ENCODE assay signal across 1 cellular context in the genomic region with DNA sequence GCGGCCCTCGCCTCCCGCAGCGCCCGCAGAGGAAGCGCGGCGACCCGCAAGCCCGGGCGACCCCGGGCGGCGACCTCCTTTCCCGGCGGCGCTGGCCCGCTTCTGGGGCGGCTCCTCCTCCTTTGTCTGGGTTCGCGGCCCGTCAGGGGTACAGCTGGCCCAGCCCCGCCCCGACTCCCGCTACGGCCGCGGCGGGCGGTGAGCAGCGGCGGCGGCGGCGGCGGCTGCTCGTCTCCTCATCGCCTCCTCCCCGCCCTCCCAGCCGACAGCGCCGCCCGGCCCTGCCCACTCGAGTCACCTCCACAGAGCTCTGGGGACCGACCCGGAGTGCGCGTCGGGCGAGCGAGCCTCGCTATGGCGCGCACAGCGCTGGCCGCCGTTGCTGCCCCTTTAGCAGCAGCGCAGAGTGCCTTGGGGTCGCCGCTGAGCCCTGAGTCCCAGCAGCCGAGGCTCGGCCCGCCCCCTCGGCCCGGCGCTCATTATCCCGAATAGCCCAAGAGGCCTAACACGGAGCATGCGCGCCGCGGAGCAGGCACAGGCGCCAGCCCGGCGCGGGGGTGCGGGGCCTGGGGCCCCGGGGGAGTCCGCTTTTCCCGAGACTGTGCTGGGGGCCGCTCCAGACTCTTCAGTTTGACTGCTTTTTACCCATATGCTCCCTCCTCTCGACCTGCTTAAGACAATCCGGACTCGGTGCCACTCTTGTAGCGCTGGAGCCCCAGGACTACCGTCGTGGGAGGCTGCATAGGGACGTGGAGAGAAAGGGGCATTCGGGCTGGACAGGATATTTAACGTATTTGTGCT.
A peak's percentile ranks its signal among the peaks of the same experiment; 100 is the strongest.
TF ChIP-seq lines count a peak whose summit lies in the region.

Gene SOS2 (minus strand): TSS at position 104 of the 801 bp plus-strand sequence. CDS start 295 bp downstream, outside the sequence.

TF ChIP-seq in HepG2, 621 proteins besides CTCF, POLR2A, EP300 and RAD21 (continued from another document and continues in another):
- TF ChIP-seq, protein P1, sequence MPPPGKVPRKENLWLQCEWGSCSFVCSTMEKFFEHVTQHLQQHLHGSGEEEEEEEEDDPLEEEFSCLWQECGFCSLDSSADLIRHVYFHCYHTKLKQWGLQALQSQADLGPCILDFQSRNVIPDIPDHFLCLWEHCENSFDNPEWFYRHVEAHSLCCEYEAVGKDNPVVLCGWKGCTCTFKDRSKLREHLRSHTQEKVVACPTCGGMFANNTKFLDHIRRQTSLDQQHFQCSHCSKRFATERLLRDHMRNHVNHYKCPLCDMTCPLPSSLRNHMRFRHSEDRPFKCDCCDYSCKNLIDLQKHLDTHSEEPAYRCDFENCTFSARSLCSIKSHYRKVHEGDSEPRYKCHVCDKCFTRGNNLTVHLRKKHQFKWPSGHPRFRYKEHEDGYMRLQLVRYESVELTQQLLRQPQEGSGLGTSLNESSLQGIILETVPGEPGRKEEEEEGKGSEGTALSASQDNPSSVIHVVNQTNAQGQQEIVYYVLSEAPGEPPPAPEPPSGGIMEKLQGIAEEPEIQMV (CRISPR knock-in tag; IDR thresholded peaks at IDR 0.05; ENCODE audit: low read depth): peak; percentile 86
- TF ChIP-seq TAF15 (IDR thresholded peaks at IDR 0.05; ENCODE audit: low read depth, low read length, poor library complexity, severe bottlenecking) (no peak), RELA (CRISPR knock-in tag; IDR thresholded peaks at IDR 0.05) (peak; percentile 72; the same call in 1 of the 2 replicates), ZNF180 (CRISPR knock-in tag; IDR thresholded peaks at IDR 0.05; ENCODE audit: borderline replicate concordance, low read depth) (no peak), MTF2 (CRISPR knock-in tag; IDR thresholded peaks at IDR 0.05; ENCODE audit: borderline replicate concordance) (no peak), RARA (CRISPR knock-in tag; IDR thresholded peaks at IDR 0.05) (peak; percentile 25; the same call in 1 of the 2 replicates), ZNF543 (CRISPR knock-in tag; IDR thresholded peaks at IDR 0.05) (peak; percentile 86; the same call in 1 of the 2 replicates), GLI4 (CRISPR knock-in tag; IDR thresholded peaks at IDR 0.05; ENCODE audit: borderline replicate concordance) (no peak; the same call in 1 of the 2 replicates), ZNF619 (CRISPR knock-in tag; IDR thresholded peaks at IDR 0.05) (no peak), NR3C1 (CRISPR knock-in tag; IDR thresholded peaks at IDR 0.05) (no peak), MED1 (CRISPR knock-in tag; IDR thresholded peaks at IDR 0.05) (peak; percentile 50; the same call in 1 of the 2 replicates), KAT7 (CRISPR knock-in tag; IDR thresholded peaks at IDR 0.05; ENCODE audit: borderline replicate concordance) (no peak), EEA1 (CRISPR knock-in tag; IDR thresholded peaks at IDR 0.05; ENCODE audit: borderline replicate concordance) (no peak), AGO2 (optimal IDR thresholded peaks at IDR 0.05; ENCODE audit: low read depth, low read length) (no peak), ZNF75D (CRISPR knock-in tag; IDR thresholded peaks at IDR 0.05; ENCODE audit: borderline replicate concordance) (no peak), PHF21A (CRISPR knock-in tag; IDR thresholded peaks at IDR 0.05) (peak; percentile 66), ARHGAP35 (CRISPR knock-in tag; IDR thresholded peaks at IDR 0.05; ENCODE audit: borderline replicate concordance) (no peak), ZNF496 (CRISPR knock-in tag; IDR thresholded peaks at IDR 0.05; ENCODE audit: insufficient replicate concordance) (no peak), ZNF263 (CRISPR knock-in tag; IDR thresholded peaks at IDR 0.05) (0 out of 2 replicates have a peak, but pooled peaks have one; percentile 26), ZKSCAN5 (CRISPR knock-in tag; IDR thresholded peaks at IDR 0.05) (no peak), RBFOX2 (IDR thresholded peaks at IDR 0.05; ENCODE audit: low read depth, low read length) (peak; percentile 90), MLLT10 (CRISPR knock-in tag; IDR thresholded peaks at IDR 0.05) (no peak), ZNF317 (CRISPR knock-in tag; IDR thresholded peaks at IDR 0.05) (peak; percentile 57; the same call in 1 of the 2 replicates), GTF3A (CRISPR knock-in tag; conservative IDR thresholded peaks at IDR 0.05) (no peak; the same call in 1 of the 2 replicates), ZNF143 (CRISPR knock-in tag; IDR thresholded peaks at IDR 0.05) (peak; percentile 23; the same call in 1 of the 2 replicates), ZNF777 (CRISPR knock-in tag; IDR thresholded peaks at IDR 0.05) (peak; percentile 97), FOXO1 (CRISPR knock-in tag; IDR thresholded peaks at IDR 0.05) (peak; percentile 33; the same call in 1 of the 2 replicates), CSRNP2 (CRISPR knock-in tag; conservative IDR thresholded peaks at IDR 0.05; ENCODE audit: low read depth) (no peak), GABPB1 (CRISPR knock-in tag; IDR thresholded peaks at IDR 0.05) (peak; percentile 70), PCBP2 (optimal IDR thresholded peaks at IDR 0.05; ENCODE audit: low read depth, low read length, poor library complexity, severe bottlenecking) (no peak), MYC (CRISPR knock-in tag; IDR thresholded peaks at IDR 0.05; ENCODE audit: borderline replicate concordance) (peak; percentile 31; the same call in 1 of the 2 replicates), KLF6 (CRISPR knock-in tag; IDR thresholded peaks at IDR 0.05) (peak; percentile 27; the same call in 1 of the 2 replicates), ZNF547 (CRISPR knock-in tag; IDR thresholded peaks at IDR 0.05) (no peak; the same call in 1 of the 2 replicates), SP2 (CRISPR knock-in tag; IDR thresholded peaks at IDR 0.05) (no peak), ZSCAN31 (CRISPR knock-in tag; IDR thresholded peaks at IDR 0.05; ENCODE audit: low read depth) (peak; percentile 59; the same call in 1 of the 2 replicates)
- TF ChIP-seq, protein P2, sequence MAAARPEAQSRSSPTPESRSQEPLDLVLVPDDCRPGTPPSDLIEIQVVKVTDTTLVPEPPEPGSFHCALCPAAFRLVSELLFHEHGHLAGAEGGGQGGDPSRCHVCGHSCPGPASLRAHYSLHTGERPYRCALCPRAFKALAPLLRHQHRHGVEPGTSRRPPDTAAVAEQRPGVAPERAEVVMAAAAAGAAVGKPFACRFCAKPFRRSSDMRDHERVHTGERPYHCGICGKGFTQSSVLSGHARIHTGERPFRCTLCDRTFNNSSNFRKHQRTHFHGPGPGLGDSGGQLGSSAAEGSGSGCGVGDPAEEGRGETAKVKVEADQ (CRISPR knock-in tag; IDR thresholded peaks at IDR 0.05; ENCODE audit: borderline replicate concordance): peak; percentile 72; the same call in 1 of the 2 replicates
- TF ChIP-seq, protein P3, sequence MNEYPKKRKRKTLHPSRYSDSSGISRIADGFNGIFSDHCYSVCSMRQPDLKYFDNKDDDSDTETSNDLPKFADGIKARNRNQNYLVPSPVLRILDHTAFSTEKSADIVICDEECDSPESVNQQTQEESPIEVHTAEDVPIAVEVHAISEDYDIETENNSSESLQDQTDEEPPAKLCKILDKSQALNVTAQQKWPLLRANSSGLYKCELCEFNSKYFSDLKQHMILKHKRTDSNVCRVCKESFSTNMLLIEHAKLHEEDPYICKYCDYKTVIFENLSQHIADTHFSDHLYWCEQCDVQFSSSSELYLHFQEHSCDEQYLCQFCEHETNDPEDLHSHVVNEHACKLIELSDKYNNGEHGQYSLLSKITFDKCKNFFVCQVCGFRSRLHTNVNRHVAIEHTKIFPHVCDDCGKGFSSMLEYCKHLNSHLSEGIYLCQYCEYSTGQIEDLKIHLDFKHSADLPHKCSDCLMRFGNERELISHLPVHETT (CRISPR knock-in tag; conservative IDR thresholded peaks at IDR 0.05): peak; percentile 57; the same call in 1 of the 2 replicates
- TF ChIP-seq, protein P4, sequence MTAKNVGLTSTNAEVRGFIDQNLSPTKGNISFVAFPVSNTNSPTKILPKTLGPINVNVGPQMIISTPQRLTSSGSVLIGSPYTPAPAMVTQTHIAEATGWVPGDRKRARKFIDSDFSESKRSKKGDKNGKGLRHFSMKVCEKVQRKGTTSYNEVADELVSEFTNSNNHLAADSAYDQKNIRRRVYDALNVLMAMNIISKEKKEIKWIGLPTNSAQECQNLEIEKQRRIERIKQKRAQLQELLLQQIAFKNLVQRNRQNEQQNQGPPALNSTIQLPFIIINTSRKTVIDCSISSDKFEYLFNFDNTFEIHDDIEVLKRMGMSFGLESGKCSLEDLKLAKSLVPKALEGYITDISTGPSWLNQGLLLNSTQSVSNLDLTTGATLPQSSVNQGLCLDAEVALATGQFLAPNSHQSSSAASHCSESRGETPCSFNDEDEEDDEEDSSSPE (CRISPR knock-in tag; IDR thresholded peaks at IDR 0.05): peak; percentile 58; the same call in 1 of the 2 replicates
- TF ChIP-seq, protein P5, sequence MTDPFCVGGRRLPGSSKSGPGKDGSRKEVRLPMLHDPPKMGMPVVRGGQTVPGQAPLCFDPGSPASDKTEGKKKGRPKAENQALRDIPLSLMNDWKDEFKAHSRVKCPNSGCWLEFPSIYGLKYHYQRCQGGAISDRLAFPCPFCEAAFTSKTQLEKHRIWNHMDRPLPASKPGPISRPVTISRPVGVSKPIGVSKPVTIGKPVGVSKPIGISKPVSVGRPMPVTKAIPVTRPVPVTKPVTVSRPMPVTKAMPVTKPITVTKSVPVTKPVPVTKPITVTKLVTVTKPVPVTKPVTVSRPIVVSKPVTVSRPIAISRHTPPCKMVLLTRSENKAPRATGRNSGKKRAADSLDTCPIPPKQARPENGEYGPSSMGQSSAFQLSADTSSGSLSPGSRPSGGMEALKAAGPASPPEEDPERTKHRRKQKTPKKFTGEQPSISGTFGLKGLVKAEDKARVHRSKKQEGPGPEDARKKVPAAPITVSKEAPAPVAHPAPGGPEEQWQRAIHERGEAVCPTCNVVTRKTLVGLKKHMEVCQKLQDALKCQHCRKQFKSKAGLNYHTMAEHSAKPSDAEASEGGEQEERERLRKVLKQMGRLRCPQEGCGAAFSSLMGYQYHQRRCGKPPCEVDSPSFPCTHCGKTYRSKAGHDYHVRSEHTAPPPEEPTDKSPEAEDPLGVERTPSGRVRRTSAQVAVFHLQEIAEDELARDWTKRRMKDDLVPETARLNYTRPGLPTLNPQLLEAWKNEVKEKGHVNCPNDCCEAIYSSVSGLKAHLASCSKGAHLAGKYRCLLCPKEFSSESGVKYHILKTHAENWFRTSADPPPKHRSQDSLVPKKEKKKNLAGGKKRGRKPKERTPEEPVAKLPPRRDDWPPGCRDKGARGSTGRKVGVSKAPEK (CRISPR knock-in tag; IDR thresholded peaks at IDR 0.05; ENCODE audit: borderline replicate concordance): no peak
- TF ChIP-seq, protein P6, sequence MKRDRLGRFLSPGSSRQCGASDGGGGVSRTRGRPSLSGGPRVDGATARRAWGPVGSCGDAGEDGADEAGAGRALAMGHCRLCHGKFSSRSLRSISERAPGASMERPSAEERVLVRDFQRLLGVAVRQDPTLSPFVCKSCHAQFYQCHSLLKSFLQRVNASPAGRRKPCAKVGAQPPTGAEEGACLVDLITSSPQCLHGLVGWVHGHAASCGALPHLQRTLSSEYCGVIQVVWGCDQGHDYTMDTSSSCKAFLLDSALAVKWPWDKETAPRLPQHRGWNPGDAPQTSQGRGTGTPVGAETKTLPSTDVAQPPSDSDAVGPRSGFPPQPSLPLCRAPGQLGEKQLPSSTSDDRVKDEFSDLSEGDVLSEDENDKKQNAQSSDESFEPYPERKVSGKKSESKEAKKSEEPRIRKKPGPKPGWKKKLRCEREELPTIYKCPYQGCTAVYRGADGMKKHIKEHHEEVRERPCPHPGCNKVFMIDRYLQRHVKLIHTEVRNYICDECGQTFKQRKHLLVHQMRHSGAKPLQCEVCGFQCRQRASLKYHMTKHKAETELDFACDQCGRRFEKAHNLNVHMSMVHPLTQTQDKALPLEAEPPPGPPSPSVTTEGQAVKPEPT (CRISPR knock-in tag; IDR thresholded peaks at IDR 0.05; ENCODE audit: low read depth): 0 out of 2 replicates have a peak, but pooled peaks have one; percentile 57
- TF ChIP-seq, protein P7, sequence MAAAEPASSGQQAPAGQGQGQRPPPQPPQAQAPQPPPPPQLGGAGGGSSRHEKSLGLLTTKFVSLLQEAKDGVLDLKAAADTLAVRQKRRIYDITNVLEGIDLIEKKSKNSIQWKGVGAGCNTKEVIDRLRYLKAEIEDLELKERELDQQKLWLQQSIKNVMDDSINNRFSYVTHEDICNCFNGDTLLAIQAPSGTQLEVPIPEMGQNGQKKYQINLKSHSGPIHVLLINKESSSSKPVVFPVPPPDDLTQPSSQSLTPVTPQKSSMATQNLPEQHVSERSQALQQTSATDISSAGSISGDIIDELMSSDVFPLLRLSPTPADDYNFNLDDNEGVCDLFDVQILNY (CRISPR knock-in tag; conservative IDR thresholded peaks at IDR 0.05): peak; percentile 42; the same call in 1 of the 2 replicates
- TF ChIP-seq, protein P8, sequence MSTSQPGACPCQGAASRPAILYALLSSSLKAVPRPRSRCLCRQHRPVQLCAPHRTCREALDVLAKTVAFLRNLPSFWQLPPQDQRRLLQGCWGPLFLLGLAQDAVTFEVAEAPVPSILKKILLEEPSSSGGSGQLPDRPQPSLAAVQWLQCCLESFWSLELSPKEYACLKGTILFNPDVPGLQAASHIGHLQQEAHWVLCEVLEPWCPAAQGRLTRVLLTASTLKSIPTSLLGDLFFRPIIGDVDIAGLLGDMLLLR (CRISPR knock-in tag; IDR thresholded peaks at IDR 0.05): peak; percentile 91
- TF ChIP-seq, protein P9, sequence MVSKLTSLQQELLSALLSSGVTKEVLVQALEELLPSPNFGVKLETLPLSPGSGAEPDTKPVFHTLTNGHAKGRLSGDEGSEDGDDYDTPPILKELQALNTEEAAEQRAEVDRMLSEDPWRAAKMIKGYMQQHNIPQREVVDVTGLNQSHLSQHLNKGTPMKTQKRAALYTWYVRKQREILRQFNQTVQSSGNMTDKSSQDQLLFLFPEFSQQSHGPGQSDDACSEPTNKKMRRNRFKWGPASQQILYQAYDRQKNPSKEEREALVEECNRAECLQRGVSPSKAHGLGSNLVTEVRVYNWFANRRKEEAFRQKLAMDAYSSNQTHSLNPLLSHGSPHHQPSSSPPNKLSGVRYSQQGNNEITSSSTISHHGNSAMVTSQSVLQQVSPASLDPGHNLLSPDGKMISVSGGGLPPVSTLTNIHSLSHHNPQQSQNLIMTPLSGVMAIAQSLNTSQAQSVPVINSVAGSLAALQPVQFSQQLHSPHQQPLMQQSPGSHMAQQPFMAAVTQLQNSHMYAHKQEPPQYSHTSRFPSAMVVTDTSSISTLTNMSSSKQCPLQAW (CRISPR knock-in tag; IDR thresholded peaks at IDR 0.05): no peak
- TF ChIP-seq, protein P10, sequence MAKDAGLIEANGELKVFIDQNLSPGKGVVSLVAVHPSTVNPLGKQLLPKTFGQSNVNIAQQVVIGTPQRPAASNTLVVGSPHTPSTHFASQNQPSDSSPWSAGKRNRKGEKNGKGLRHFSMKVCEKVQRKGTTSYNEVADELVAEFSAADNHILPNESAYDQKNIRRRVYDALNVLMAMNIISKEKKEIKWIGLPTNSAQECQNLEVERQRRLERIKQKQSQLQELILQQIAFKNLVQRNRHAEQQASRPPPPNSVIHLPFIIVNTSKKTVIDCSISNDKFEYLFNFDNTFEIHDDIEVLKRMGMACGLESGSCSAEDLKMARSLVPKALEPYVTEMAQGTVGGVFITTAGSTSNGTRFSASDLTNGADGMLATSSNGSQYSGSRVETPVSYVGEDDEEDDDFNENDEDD (CRISPR knock-in tag; IDR thresholded peaks at IDR 0.05; ENCODE audit: borderline replicate concordance): peak; percentile 38; the same call in 1 of the 2 replicates
